Comparison of ENCODE assay signal across 20 cellular contexts in genomic region chr4:152708361-152708760, GRCh38. TPM values are rescaled to one million over a fixed set of nuclear protein-coding genes. Genes with fewer than 3 reads are reported as not detected.
A peak's percentile ranks its signal among the peaks of the same experiment; 100 is the strongest.
DNase-seq lines count a peak whose midpoint lies in the region; ATAC-seq, FAIRE-seq and TF ChIP-seq lines count a peak whose summit lies in the region.
"Had no signal": no experiment of that assay in that cellular context is flagged by ENCODE, and none has a peak within 500 bp of the region (broad histone marks: within the 10 kb centered on the region; RNA-seq: fewer than 3 reads in every experiment).

No MANE protein-coding gene starts in this region.

- H3K36me3 ChIP-seq in keratinocyte (ENCODE audit: control insufficient read depth in 2 of 2, extremely low read depth in 1 of 2, insufficient read depth in 2 of 2, low read length in 2 of 2) (no peaks in the 10 kb centered on the region), suprapubic skin (no peaks in the 10 kb centered on the region)
- H3K36me3 ChIP-seq: ascending aorta had no signal

- H3K27ac ChIP-seq in VCaP (peak overlapping the region; percentile 90), keratinocyte (ENCODE audit: control insufficient read depth, insufficient read depth, low read length) (peak overlapping the region; percentile 98), suprapubic skin (peak overlapping the region; percentile 63)
- H3K27ac ChIP-seq: A549, ascending aorta had no signal

- H3K4me2 ChIP-seq in keratinocyte (ENCODE audit: control insufficient read depth, extremely low read depth, insufficient read depth, low read depth, low read length), result peak overlapping the region; percentile 66
- H3K4me2 ChIP-seq: A549 had no signal

- no peak overlapping the region for H3K4me3 ChIP-seq in keratinocyte (ENCODE audit: control insufficient read depth in 2 of 3, extremely low read depth in 1 of 3, insufficient read depth in 2 of 3, low read depth in 1 of 3, low read length in 3 of 3)
- H3K4me3 ChIP-seq in suprapubic skin, result no peak overlapping the region
- H3K4me3 ChIP-seq: A549, ascending aorta had no signal

- no peak for TF ChIP-seq EP300 in suprapubic skin (IDR thresholded peaks at IDR 0.05)

- DNase-seq in SIG-M5 treated with dmso at 0.1 percent for 504 hours (lab: John Stamatoyannopoulos, UW; ENCODE audit: unreplicated experiment) (peak; percentile 44), SIG-M5 (lab: John Stamatoyannopoulos, UW) (no peak), keratinocyte (ENCODE audit: low read depth, low spot score) (no peak), suprapubic skin (ENCODE audit: low spot score in 2 of 2) (no peak), NCI-H510A (lab: John Stamatoyannopoulos, UW) (no peak), NCI-H2081 treated with DMSO at 0.1 percent for 48 hours (lab: John Stamatoyannopoulos, UW) (no peak)
- DNase-seq: activated B cell treated with CpG ODN at 0.5 μM for 24 hours; activated CD4-positive, alpha-beta T cell treated with anti-CD3 and anti-CD28 coated beads, Interleukin-2, amount 50 U/mL, for 48 hours; activated CD8-positive, alpha-beta memory T cell treated with anti-CD3 and anti-CD28 coated beads, Interleukin-2, amount 50 U/mL, for 48 hours; H9; left ventricle myocardium superior; NCI-H1092; NCI-H187; NCI-H2227 treated with DMSO at 0.1 percent for 48 hours; T-helper 9 cell had no signal

- H3K4me1 ChIP-seq in keratinocyte (ENCODE audit: control insufficient read depth, extremely low read depth, insufficient read depth, low read length) (peaks cover 21% of the 10 kb centered on the region), suprapubic skin (peaks cover 4% of the 10 kb centered on the region)
- H3K4me1 ChIP-seq: A549, ascending aorta had no signal

- dilution Hi-C loops in keratinocyte (cut with MboI; ENCODE audit: extremely low pct_ligation_motif_present, low sequenced_read_pairs), result no loop called here

- H4K20me1 ChIP-seq in keratinocyte (ENCODE audit: control insufficient read depth, extremely low read depth, insufficient read depth, low read length), result no peaks in the 10 kb centered on the region

- H3K9ac ChIP-seq in keratinocyte (ENCODE audit: control insufficient read depth, extremely low read depth, insufficient read depth, low read length), result peak overlapping the region; percentile 84

- no peaks in the 10 kb centered on the region for H3K9me1 ChIP-seq in keratinocyte (ENCODE audit: control insufficient read depth, extremely low read depth, insufficient read depth, low read length)

- peak; percentile 52 for FAIRE-seq in keratinocyte (lab: Jason Lieb, UNC)
- FAIRE-seq: A549 had no signal

- peak overlapping the region; percentile 4 for H2AFZ ChIP-seq in keratinocyte (ENCODE audit: control insufficient read depth, low read length)

- TF ChIP-seq CTCF in VCaP (conservative IDR thresholded peaks at IDR 0.05), result no peak
- TF ChIP-seq CTCF in keratinocyte (optimal IDR thresholded peaks at IDR 0.05 in 1 of 3, IDR thresholded peaks at IDR 0.05 in 1 of 3, conservative IDR thresholded peaks at IDR 0.05 in 1 of 3; ENCODE audit: extremely low read depth in 1 of 3, insufficient read depth in 2 of 3, low read length in 3 of 3), result no peak
- TF ChIP-seq CTCF in suprapubic skin (IDR thresholded peaks at IDR 0.05), result no peak

- no peak for TF ChIP-seq POLR2A in suprapubic skin (IDR thresholded peaks at IDR 0.05)

- H3K79me2 ChIP-seq in keratinocyte (ENCODE audit: control insufficient read depth, insufficient read depth, low read length), result no peaks in the 10 kb centered on the region

- H3K27me3 ChIP-seq in keratinocyte (ENCODE audit: control insufficient read depth, extremely low read depth, insufficient read depth, low read length), result no peaks in the 10 kb centered on the region
- H3K27me3 ChIP-seq in suprapubic skin, result no peaks in the 10 kb centered on the region
- H3K27me3 ChIP-seq: ascending aorta had no signal

- no peak for ATAC-seq in GM19328 (IDR thresholded peaks at IDR 0.05; ENCODE audit: unreplicated experiment)
- ATAC-seq: A549, left ventricle myocardium superior had no signal

- peaks cover 4% of the 10 kb centered on the region for H3K9me3 ChIP-seq in keratinocyte (ENCODE audit: control insufficient read depth, low read depth, low read length)
- no peaks in the 10 kb centered on the region for H3K9me3 ChIP-seq in suprapubic skin
- H3K9me3 ChIP-seq: ascending aorta had no signal

- 19% methylated on average over 1 of the region's 1 CpG for WGBS in suprapubic skin

RNA-seq across cellular contexts. Expression of gene TMEM154, which starts 28.6 kb away (rescaled TPM):
- 41.9 to 106 TPM (median 52.5 TPM) in 3 replicates for polyA plus RNA-seq in keratinocyte
- 43.2 TPM for polyA plus RNA-seq in keratinocyte (2011; ENCODE audit: low read depth)
- polyA plus RNA-seq in keratinocyte (2011; cell fraction: cytosol; rRNA removed), result 27.5 and 70.7 TPM in 2 replicates
- polyA plus RNA-seq in keratinocyte (2011; cell fraction: nucleus; rRNA removed), result 63.9 and 77.4 TPM in 2 replicates
- polyA plus RNA-seq in keratinocyte (2012; ENCODE audit: low replicate concordance), result 33.8 and 66.2 TPM in 2 replicates
- polyA minus RNA-seq in keratinocyte, result 50.2 to 103 TPM (median 66.3 TPM) in 3 replicates
- 32.8 TPM for polyA minus RNA-seq in keratinocyte (2011; cell fraction: cytosol; rRNA and poly(A)+ RNA removed)
- polyA minus RNA-seq in keratinocyte (2011; cell fraction: nucleus; rRNA and poly(A)+ RNA removed), result 62.8 and 110 TPM in 2 replicates
- 100 to 1,000 TPM in 3 of 4 donors, 10 to 100 TPM in 1; 81.9 to 164 (median 132) TPM for total RNA-seq in suprapubic skin
- polyA plus RNA-seq: neural cell had no signal
